Comparison of ENCODE assay signal across 27 cellular contexts in the genomic region with DNA sequence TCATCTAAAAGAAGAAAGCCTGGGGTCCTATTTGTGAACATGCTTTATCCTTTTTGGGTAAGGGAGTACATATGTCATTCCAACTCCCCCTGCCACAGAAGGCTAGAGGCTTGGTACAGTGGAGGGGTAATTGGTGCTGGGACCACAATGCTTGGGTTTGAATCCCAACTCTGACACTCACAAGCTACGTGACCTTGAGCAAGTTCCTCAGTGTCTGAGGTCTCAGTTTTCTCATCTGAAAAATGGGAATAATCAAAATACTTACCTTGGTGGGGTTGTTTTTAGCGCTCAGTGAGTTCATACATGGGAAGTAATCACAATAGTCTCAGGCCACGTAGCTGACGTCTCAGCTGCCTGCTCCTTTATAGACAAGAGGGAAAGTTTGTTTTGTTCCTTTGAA.
"Had no signal": no experiment of that assay in that cellular context is flagged by ENCODE, and none has a peak within 500 bp of the region (broad histone marks: within the 10 kb centered on the region; RNA-seq: fewer than 3 reads in every experiment).

No MANE protein-coding gene starts in this region.

- H3K4me3 ChIP-seq: stomach, suprapubic skin, testis, thoracic aorta, thyroid gland, tibial artery, tibial nerve, transverse colon, upper lobe of left lung, upper lobe of right lung, uterus, vagina had no signal

- H3K27me3 ChIP-seq: stomach, suprapubic skin, testis, thyroid gland, tibial artery, tibial nerve, transverse colon, upper lobe of left lung, upper lobe of right lung, uterus, vagina had no signal

- H3K36me3 ChIP-seq: stomach, suprapubic skin, thoracic aorta, thyroid gland, tibial artery, tibial nerve, transverse colon, upper lobe of left lung, upper lobe of right lung, uterus, vagina had no signal

- ATAC-seq: stimulated activated effector memory CD8-positive, alpha-beta T cell treated with anti-CD3 and anti-CD28 coated beads, Interleukin-12 subunit alpha, Interleukin-12 subunit beta, amount 100 ng/mL, for 72 hours; stimulated activated memory B cell treated with anti-CD40 and anti-IgM and Interleukin-4, amounts not matched to agents 10 μg/mL and 1 μg/mL and 100 μg/mL, for 72 hours; stimulated activated naive B cell treated with anti-CD40 and anti-IgM and Interleukin-4, amounts not matched to agents 10 μg/mL and 1 μg/mL and 100 μg/mL, for 72 hours; stimulated activated naive CD8-positive, alpha-beta T cell treated with anti-CD3 and anti-CD28 coated beads, Interleukin-15, amount 100 ng/mL, for 72 hours; stimulated activated naive CD8-positive, alpha-beta T cell treated with anti-CD3 and anti-CD28 coated beads, Interleukin-15, Interleukin-2, amounts not matched to agents 100 U/mL and 50 U/mL, for 24 hours; upper lobe of right lung had no signal

- DNase-seq: stimulated activated CD4-positive, alpha-beta T cell treated with anti-CD3 and anti-CD28 coated beads, Interleukin-2, amount 100 ng/mL, for 48 hours; stimulated activated CD4-positive, alpha-beta T cell treated with anti-CD3 and anti-CD28 coated beads, Interleukin-4, amount 100 ng/mL, for 1 hour; stimulated activated CD4-positive, alpha-beta T cell treated with anti-CD3 and anti-CD28 coated beads, Interleukin-4, amount 100 ng/mL, for 24 hours; stimulated activated CD4-positive, alpha-beta T cell treated with anti-CD3 and anti-CD28 coated beads, Interleukin-4, amount 100 ng/mL, for 4 hours; stimulated activated CD8-positive, alpha-beta memory T cell treated with anti-CD3 and anti-CD28 coated beads, Interleukin-4, amount 100 ng/mL, for 48 hours; stimulated activated naive B cell treated with anti-CD40 and anti-IgM and Interleukin-4, amounts not matched to agents 10 μg/mL and 1 μg/mL and 100 μg/mL, for 72 hours; stimulated activated naive CD4-positive, alpha-beta T cell; stimulated activated naive CD4-positive, alpha-beta T cell treated with Interleukin-2 at 50 U/mL for 16 hours; stimulated activated naive CD8-positive, alpha-beta T cell treated with anti-CD3 and anti-CD28 coated beads, Interleukin-15, amount 100 ng/mL, for 72 hours; stimulated activated naive CD8-positive, alpha-beta T cell treated with anti-CD3 and anti-CD28 coated beads, Interleukin-15, Interleukin-2, amounts not matched to agents 100 U/mL and 50 U/mL, for 24 hours; stomach; substantia nigra; testis; thyroid gland; tibial artery; transverse colon; trophoblast cell; upper lobe of left lung; upper lobe of right lung; uterus had no signal

- H3K9me3 ChIP-seq: testis, thyroid gland, transverse colon, upper lobe of right lung had no signal

- FAIRE-seq: urothelium cell line had no signal

- H3K27ac ChIP-seq: stomach, suprapubic skin, testis, thoracic aorta, thyroid gland, tibial artery, tibial nerve, transverse colon, upper lobe of left lung, upper lobe of right lung, uterus, vagina had no signal

- H3K4me1 ChIP-seq: stomach, suprapubic skin, testis, thyroid gland, tibial artery, tibial nerve, transverse colon, upper lobe of left lung, upper lobe of right lung, uterus, vagina had no signal
